In genomic region chr1:150973826-150974579, GRCh38 we compare ENCODE assay signal across 8 cellular contexts. TPM values are rescaled to one million over a fixed set of nuclear protein-coding genes. Genes with fewer than 3 reads are reported as not detected.
DNase-seq lines count a peak whose midpoint lies in the region; ATAC-seq and TF ChIP-seq lines count a peak whose summit lies in the region.

No MANE protein-coding gene starts in this region.

- peak overlapping the region; percentile 90 for H3K4me3 Mint-ChIP-seq in activated naive CD8-positive, alpha-beta T cell treated with anti-CD3 and anti-CD28 coated beads, Interleukin-2, amount 10 ng/mL, durations not matched to agents 7 days and 5 days

- H3K9me3 ChIP-seq in A673 (ENCODE audit: low read depth, low read length, poor library complexity, severe bottlenecking), result no peaks in the 10 kb centered on the region
- no peaks in the 10 kb centered on the region for H3K9me3 ChIP-seq in heart left ventricle

- H3K9ac ChIP-seq in rectal smooth muscle tissue (ENCODE audit: low read length), result peak overlapping the region; percentile 49

- H3K27ac ChIP-seq in A673 (ENCODE audit: low read depth, low read length, poor library complexity, severe bottlenecking), result peak overlapping the region; percentile 97
- H3K27ac ChIP-seq in heart left ventricle, result peak overlapping the region; percentile 91 to 99 (median 95)
- peak overlapping the region; percentile 87 for H3K27ac ChIP-seq in rectal smooth muscle tissue (ENCODE audit: low read depth, low read length)

- TF ChIP-seq POLR2A in Raji (IDR thresholded peaks at IDR 0.05; ENCODE audit: insufficient read depth, low read depth, low read length) (peak; percentile 49), heart left ventricle (IDR thresholded peaks at IDR 0.05) (no peak)

- TF ChIP-seq CTCF in A673 (conservative IDR thresholded peaks at IDR 0.05; ENCODE audit: low read depth, low read length), result no peak
- TF ChIP-seq CTCF in heart left ventricle (IDR thresholded peaks at IDR 0.05), result peak in 1 of 12 donors; percentile 9

- H3K27me3 Mint-ChIP-seq in activated naive CD8-positive, alpha-beta T cell treated with anti-CD3 and anti-CD28 coated beads, Interleukin-2, amount 10 ng/mL, durations not matched to agents 7 days and 5 days, result peaks cover 2% of the 10 kb centered on the region

- no peaks in the 10 kb centered on the region for H3K9me3 Mint-ChIP-seq in activated naive CD8-positive, alpha-beta T cell treated with anti-CD3 and anti-CD28 coated beads, Interleukin-2, amount 10 ng/mL, durations not matched to agents 7 days and 5 days

- H3K4me1 ChIP-seq in A673 (ENCODE audit: insufficient read depth, low read length, poor library complexity, severe bottlenecking), result peaks cover 41% of the 10 kb centered on the region
- peaks cover 0 to 85% (median 47%) of the 10 kb centered on the region in 12 donors for H3K4me1 ChIP-seq in heart left ventricle
- H3K4me1 ChIP-seq in rectal smooth muscle tissue (ENCODE audit: control insufficient read depth, insufficient read depth, low read length), result peaks cover 32% of the 10 kb centered on the region

- H3K4me3 ChIP-seq in A673 (ENCODE audit: low read depth, low read length, poor library complexity, severe bottlenecking), result peak overlapping the region; percentile 94
- peak overlapping the region; percentile 75 to 99 (median 92) for H3K4me3 ChIP-seq in heart left ventricle
- peak overlapping the region; percentile 73 for H3K4me3 ChIP-seq in rectal smooth muscle tissue (ENCODE audit: low read length)

- H3K27me3 ChIP-seq in A673 (replicated peaks; ENCODE audit: insufficient read depth, low read depth, low read length, poor library complexity) (no peaks in the 10 kb centered on the region), heart left ventricle (no peaks in the 10 kb centered on the region), rectal smooth muscle tissue (ENCODE audit: control insufficient read depth, insufficient read depth, low read length) (no peaks in the 10 kb centered on the region)

- H3K27ac Mint-ChIP-seq in activated naive CD8-positive, alpha-beta T cell treated with anti-CD3 and anti-CD28 coated beads, Interleukin-2, amount 10 ng/mL, durations not matched to agents 7 days and 5 days, result peak overlapping the region; percentile 82

- peak; percentile 23 for DNase-seq in A673 (ENCODE audit: low spot score)
- peak; percentile 69 for DNase-seq in activated naive CD8-positive, alpha-beta T cell treated with anti-CD3 and anti-CD28 coated beads, Interleukin-2, amount 10 ng/mL, durations not matched to agents 7 days and 5 days
- DNase-seq in heart left ventricle, result peak; percentile 32 to 81 (median 50)
- no peak for DNase-seq in mucosa of gallbladder (ENCODE audit: low spot score)

- CTCF ChIA-PET in A673 (lab: Charles Lee), result interaction anchor here (0.5 kb wide), 1 partner anchor 714 kb away, joined by 6 read pairs; no protein-coding TSS in a partner anchor

- H3K36me3 ChIP-seq in A673 (ENCODE audit: insufficient read depth, low read length, poor library complexity, severe bottlenecking) (peaks cover 2% of the 10 kb centered on the region), heart left ventricle (peaks cover 0 to 2% (median 0%) of the 10 kb centered on the region in 9 donors), rectal smooth muscle tissue (ENCODE audit: control insufficient read depth, insufficient read depth, low read length) (peaks cover 4% of the 10 kb centered on the region)

- peaks cover 53% of the 10 kb centered on the region for H3K4me1 Mint-ChIP-seq in activated naive CD8-positive, alpha-beta T cell treated with anti-CD3 and anti-CD28 coated beads, Interleukin-2, amount 10 ng/mL, durations not matched to agents 7 days and 5 days

- WGBS in heart left ventricle, 4 donors, result 0 to 1% (median 1%) methylated on average over 22 to 67 of the region's 67 CpGs

- no TSS peak for BruUV-seq in A673 (replicated peaks; lab: Mats Ljungman, UMichigan)

- POLR2A ChIA-PET in A673 (lab: Charles Lee; ENCODE audit: low non-redundant PET), result interaction anchor here (0.6 kb wide), 1 partner anchor 1015 kb away, joined by 3 read pairs; no protein-coding TSS in a partner anchor
- POLR2A ChIA-PET in activated naive CD8-positive, alpha-beta T cell treated with anti-CD3 and anti-CD28 coated beads, Interleukin-2, amount 10 ng/mL, durations not matched to agents 7 days and 5 days (lab: Charles Lee), result interaction anchor here (0.5 to 2.0 kb wide), 13 partner anchors 15 to 882 kb away, joined by 3 to 9 read pairs (median 4); partner anchors contain the start of genes ARNT, CTSS, ENSA and GOLPH3L

- peak; percentile 17 for ATAC-seq in GM18520 (IDR thresholded peaks at IDR 0.05; ENCODE audit: unreplicated experiment)
- ATAC-seq in HG03159 (IDR thresholded peaks at IDR 0.05; ENCODE audit: unreplicated experiment), result peak; percentile 35
- peak; percentile 26 for ATAC-seq in activated naive CD8-positive, alpha-beta T cell treated with anti-CD3 and anti-CD28 coated beads, Interleukin-2, amount 10 ng/mL, durations not matched to agents 7 days and 5 days (ENCODE audit: low read depth)
- peak in 3 of 4 donors; percentile 3 to 18 (median 16) for ATAC-seq in heart left ventricle

- intact Hi-C loops in A673 (cut with micrococcal nuclease; ENCODE audit: unreplicated experiment) (loop anchor here (10.0 kb wide), 1 partner anchor 409 kb away; no protein-coding TSS in a partner anchor), heart left ventricle (cut with DNase I) (loop anchor here in 3 of 10 donors (5.0 kb wide), 2 partner anchors 47 to 97 kb away; partner anchors contain the start of genes SETDB1 (in 3 of the 3) and ARNT (in 1 of the 3))

- no peaks in the 10 kb centered on the region for H3K36me3 Mint-ChIP-seq in activated naive CD8-positive, alpha-beta T cell treated with anti-CD3 and anti-CD28 coated beads, Interleukin-2, amount 10 ng/mL, durations not matched to agents 7 days and 5 days

RNA-seq across cellular contexts. Expression of gene CERS2, which starts 0.6 kb away (rescaled TPM):
- total RNA-seq in A673 (2021) (222 and 239 TPM in 2 replicates), heart left ventricle (100 to 1,000 TPM in 2 of 9 donors, 10 to 100 TPM in 7; 51.7 to 113 (median 76.1) TPM), mucosa of gallbladder (350 TPM)
- 100 to 1,000 TPM; 153 TPM for total RNA-seq in activated naive CD8-positive, alpha-beta T cell treated with anti-CD3 and anti-CD28 coated beads, Interleukin-2, amount 10 ng/mL, durations not matched to agents 7 days and 5 days
- 10 to 100 TPM; 72.0 to 94.1 TPM for polyA plus RNA-seq in heart left ventricle

RNA-seq across cellular contexts. Expression of gene ANXA9, which starts 8.1 kb away (rescaled TPM):
- total RNA-seq in A673 (2021) (not detected in 2 replicates), heart left ventricle (1 to 10 TPM in 1 of 9 donors, under 1 TPM in 3, not detected in 5; 0.12 to 2.0 (median 0.35) TPM), mucosa of gallbladder (25.1 TPM)
- total RNA-seq in activated naive CD8-positive, alpha-beta T cell treated with anti-CD3 and anti-CD28 coated beads, Interleukin-2, amount 10 ng/mL, durations not matched to agents 7 days and 5 days, result not detected
- under 1 TPM in 1 of 2 donors, not detected in 1; 0.19 TPM for polyA plus RNA-seq in heart left ventricle

RNA-seq across cellular contexts. Expression of gene MINDY1, which starts 32.7 kb away (rescaled TPM):
- total RNA-seq in A673 (2021) (11.6 and 16.9 TPM in 2 replicates), heart left ventricle (10 to 100 TPM; 37.6 to 98.4 (median 54.2) TPM), mucosa of gallbladder (60.1 TPM)
- total RNA-seq in activated naive CD8-positive, alpha-beta T cell treated with anti-CD3 and anti-CD28 coated beads, Interleukin-2, amount 10 ng/mL, durations not matched to agents 7 days and 5 days, result 10 to 100 TPM; 11.5 to 12.7 TPM
- 10 to 100 TPM; 18.5 to 20.4 TPM for polyA plus RNA-seq in heart left ventricle

RNA-seq across cellular contexts. Expression of gene PRUNE1, which starts 34.2 kb away (rescaled TPM):
- total RNA-seq in A673 (2021) (19.3 and 21.4 TPM in 2 replicates), heart left ventricle (10 to 100 TPM; 32.5 to 65.3 (median 42.0) TPM), mucosa of gallbladder (21.6 TPM)
- 10 to 100 TPM; 22.9 to 23.2 TPM for total RNA-seq in activated naive CD8-positive, alpha-beta T cell treated with anti-CD3 and anti-CD28 coated beads, Interleukin-2, amount 10 ng/mL, durations not matched to agents 7 days and 5 days
- 10 to 100 TPM; 15.1 to 22.8 TPM for polyA plus RNA-seq in heart left ventricle

RNA-seq across cellular contexts. Expression of gene SETDB1, which starts 47.8 kb away (rescaled TPM):
- total RNA-seq in A673 (2021) (66.5 and 71.0 TPM in 2 replicates), heart left ventricle (10 to 100 TPM; 12.5 to 28.0 (median 17.5) TPM), mucosa of gallbladder (42.6 TPM)
- 10 to 100 TPM; 64.0 to 64.6 TPM for total RNA-seq in activated naive CD8-positive, alpha-beta T cell treated with anti-CD3 and anti-CD28 coated beads, Interleukin-2, amount 10 ng/mL, durations not matched to agents 7 days and 5 days
- polyA plus RNA-seq in heart left ventricle, result 10 to 100 TPM; 12.7 to 12.9 TPM
